ENCODE assay signal across 9 cellular contexts in genomic region chr1:165854101-165854845, GRCh38. TPM values are rescaled to one million over a fixed set of nuclear protein-coding genes. Genes with fewer than 3 reads are reported as not detected.
DNase-seq lines count a peak whose midpoint lies in the region; ATAC-seq and TF ChIP-seq lines count a peak whose summit lies in the region.
"Had no signal": no experiment of that assay in that cellular context is flagged by ENCODE, and none has a peak within 500 bp of the region (broad histone marks: within the 10 kb centered on the region; RNA-seq: fewer than 3 reads in every experiment).

No MANE protein-coding gene starts in this region.

- in situ Hi-C loops in HAP-1 (cut with MboI; ENCODE audit: low sequenced_read_pairs), result no loop called here

- ATAC-seq in activated naive CD8-positive, alpha-beta T cell treated with anti-CD3 and anti-CD28 coated beads, Interleukin-2, amount 10 ng/mL, durations not matched to agents 7 days and 5 days (ENCODE audit: low read depth), result peak; percentile 38
- no peak for ATAC-seq in aorta (ENCODE audit: low FRiP score)

- WGBS in aorta, 2 donors, result 68% methylated on average over 7 of the region's 7 CpGs

- no peak for TF ChIP-seq CTCF in BE2C (IDR thresholded peaks at IDR 0.05; ENCODE audit: low read depth, low read length)
- TF ChIP-seq CTCF in HL-60 (IDR thresholded peaks at IDR 0.05; ENCODE audit: insufficient read depth, low read length), result no peak
- TF ChIP-seq CTCF in WERI-Rb-1 (IDR thresholded peaks at IDR 0.05; ENCODE audit: low read depth, low read length), result no peak

- H3K27ac ChIP-seq in HL-60 (replicated peaks) (peak overlapping the region; percentile 56), WERI-Rb-1 (no peak overlapping the region), aorta (ENCODE audit: low read depth in 1 of 2, low read length in 2 of 2) (no peak overlapping the region)

- peak overlapping the region; percentile 39 for H3K27ac Mint-ChIP-seq in activated naive CD8-positive, alpha-beta T cell treated with anti-CD3 and anti-CD28 coated beads, Interleukin-2, amount 10 ng/mL, durations not matched to agents 7 days and 5 days

- H3K4me3 ChIP-seq in BE2C (ENCODE audit: low read depth, low read length) (no peak overlapping the region), HL-60 (replicated peaks; ENCODE audit: insufficient read depth, low read length) (no peak overlapping the region), HAP-1 (no peak overlapping the region), WERI-Rb-1 (ENCODE audit: low read depth, low read length) (no peak overlapping the region), aorta (ENCODE audit: low read length in 2 of 2) (no peak overlapping the region)

- H3K36me3 Mint-ChIP-seq in activated naive CD8-positive, alpha-beta T cell treated with anti-CD3 and anti-CD28 coated beads, Interleukin-2, amount 10 ng/mL, durations not matched to agents 7 days and 5 days, result peaks cover 3% of the 10 kb centered on the region

- H3K36me3 ChIP-seq in BE2C, result no peaks in the 10 kb centered on the region
- no peaks in the 10 kb centered on the region; the same call in 1 of the 2 replicates for H3K36me3 ChIP-seq in HAP-1 (replicated peaks)
- no peaks in the 10 kb centered on the region; the same call in 1 of the 2 replicates for H3K36me3 ChIP-seq in WERI-Rb-1
- no peaks in the 10 kb centered on the region for H3K36me3 ChIP-seq in aorta (ENCODE audit: control insufficient read depth in 1 of 2, insufficient read depth in 2 of 2, low read length in 1 of 2)

- DNase-seq in BE2C (peak; percentile 27), HL-60 (ENCODE audit: low read depth in 1 of 2, low spot score in 1 of 2) (peak; percentile 89 to 91), kidney glomerular epithelial cell (lab: John Stamatoyannopoulos, UW) (peak; percentile 48), NK-92 (lab: John Stamatoyannopoulos, UW; ENCODE audit: unreplicated experiment) (no peak), HAP-1 (ENCODE audit: low spot score in 2 of 2) (no peak), WERI-Rb-1 (no peak), aorta (no peak)
- DNase-seq in activated naive CD8-positive, alpha-beta T cell treated with anti-CD3 and anti-CD28 coated beads, Interleukin-2, amount 10 ng/mL, durations not matched to agents 7 days and 5 days, result no peak
- DNase-seq: NCI-H774 had no signal

- no peak overlapping the region for H3K4me3 Mint-ChIP-seq in activated naive CD8-positive, alpha-beta T cell treated with anti-CD3 and anti-CD28 coated beads, Interleukin-2, amount 10 ng/mL, durations not matched to agents 7 days and 5 days

- H3K9me3 Mint-ChIP-seq in activated naive CD8-positive, alpha-beta T cell treated with anti-CD3 and anti-CD28 coated beads, Interleukin-2, amount 10 ng/mL, durations not matched to agents 7 days and 5 days, result no peaks in the 10 kb centered on the region

- H3K9me3 ChIP-seq in BE2C (no peaks in the 10 kb centered on the region), HAP-1 (no peaks in the 10 kb centered on the region), WERI-Rb-1 (ENCODE audit: severe bottlenecking) (no peaks in the 10 kb centered on the region), aorta (ENCODE audit: control insufficient read depth, low read length) (no peaks in the 10 kb centered on the region)

- peaks cover 51% of the 10 kb centered on the region for H3K4me1 ChIP-seq in BE2C
- peaks cover 22% of the 10 kb centered on the region for H3K4me1 ChIP-seq in HAP-1
- H3K4me1 ChIP-seq in aorta (ENCODE audit: control insufficient read depth in 1 of 2, insufficient read depth in 2 of 2, low read length in 2 of 2), result peaks cover 3 to 6% of the 10 kb centered on the region in 2 donors

- intact Hi-C loops in aorta (cut with DNase I), result no loop called here

- POLR2A ChIA-PET in activated naive CD8-positive, alpha-beta T cell treated with anti-CD3 and anti-CD28 coated beads, Interleukin-2, amount 10 ng/mL, durations not matched to agents 7 days and 5 days (lab: Charles Lee), result no interaction called here

- no peaks in the 10 kb centered on the region for H3K27me3 Mint-ChIP-seq in activated naive CD8-positive, alpha-beta T cell treated with anti-CD3 and anti-CD28 coated beads, Interleukin-2, amount 10 ng/mL, durations not matched to agents 7 days and 5 days

- H3K4me1 Mint-ChIP-seq in activated naive CD8-positive, alpha-beta T cell treated with anti-CD3 and anti-CD28 coated beads, Interleukin-2, amount 10 ng/mL, durations not matched to agents 7 days and 5 days, result peaks cover 43% of the 10 kb centered on the region

- H3K27me3 ChIP-seq in BE2C (no peaks in the 10 kb centered on the region), HL-60 (ENCODE audit: insufficient read depth, poor library complexity, severe bottlenecking) (no peaks in the 10 kb centered on the region), HAP-1 (ENCODE audit: low read depth) (no peaks in the 10 kb centered on the region), WERI-Rb-1 (ENCODE audit: insufficient read depth, low read depth, severe bottlenecking) (no peaks in the 10 kb centered on the region), aorta (ENCODE audit: control insufficient read depth in 1 of 2, insufficient read depth in 2 of 2, low read length in 1 of 2) (no peaks in the 10 kb centered on the region)

RNA-seq across cellular contexts. Expression of gene UCK2, which starts 26.9 kb away (rescaled TPM):
- polyA plus RNA-seq in BE2C (2012; ENCODE audit: insufficient read depth, insufficient read length, low read depth), result 95.3 TPM
- 10 to 100 TPM; 15.0 to 15.3 TPM for total RNA-seq in activated naive CD8-positive, alpha-beta T cell treated with anti-CD3 and anti-CD28 coated beads, Interleukin-2, amount 10 ng/mL, durations not matched to agents 7 days and 5 days
- 10 to 100 TPM; 27.2 to 31.1 TPM for total RNA-seq in aorta
- 10 to 100 TPM in 1 of 2 donors, 1 to 10 TPM in 1; 7.2 to 12.6 TPM for polyA plus RNA-seq in aorta

Comparison
In these comparisons a context has a peak if more than half of its experiments do, and no peak if none do; other contexts are left out.
1. DNase-seq: peak in BE2C (single experiment), HL-60 (2 of 2) and kidney glomerular epithelial cell (single experiment); none in activated naive CD8-positive, alpha-beta T cell treated with anti-CD3 and anti-CD28 coated beads, Interleukin-2, amount 10 ng/mL, durations not matched to agents 7 days and 5 days (single experiment), NK-92 (single experiment), HAP-1 (0 of 2), WERI-Rb-1 (single experiment) and aorta (0 of 2).